In genomic region chr5:141630570-141631140, GRCh38 we compare ENCODE assay signal across 18 cellular contexts. TPM values are rescaled to one million over a fixed set of nuclear protein-coding genes. Genes with fewer than 3 reads are reported as not detected.
DNase-seq lines count a peak whose midpoint lies in the region; ATAC-seq, FAIRE-seq and TF ChIP-seq lines count a peak whose summit lies in the region.
"Had no signal": no experiment of that assay in that cellular context is flagged by ENCODE, and none has a peak within 500 bp of the region (broad histone marks: within the 10 kb centered on the region; RNA-seq: fewer than 3 reads in every experiment).

No MANE protein-coding gene starts in this region.

- H3K4me1 ChIP-seq in K562 (replicated peaks in 1 of 2; ENCODE audit: control insufficient read depth in 2 of 2, insufficient read depth in 2 of 2, low read length in 2 of 2) (peaks cover 11 to 25% of the 10 kb centered on the region in 2 experiments), liver (ENCODE audit: control insufficient read depth in 4 of 4, insufficient read depth in 4 of 4, low read length in 3 of 4) (peaks cover 2 to 15% (median 13%) of the 10 kb centered on the region in 4 donors)
- peaks cover 18% of the 10 kb centered on the region for H3K4me1 ChIP-seq in CD8-positive, alpha-beta memory T cell (ENCODE audit: insufficient read depth, low read length)

- no peak overlapping the region for H3K9ac ChIP-seq in K562 (ENCODE audit: insufficient read depth in 1 of 2, low read depth in 2 of 2, low read length in 2 of 2)
- H3K9ac ChIP-seq in liver (ENCODE audit: low read depth in 1 of 2, low read length in 2 of 2), result no peak overlapping the region
- H3K9ac ChIP-seq: GM23248 had no signal

- H3K4me3 Mint-ChIP-seq in T-helper 17 cell, result no peak overlapping the region
- H3K4me3 Mint-ChIP-seq in CD8-positive, alpha-beta memory T cell, result no peak overlapping the region
- H3K4me3 Mint-ChIP-seq: CD4-positive, alpha-beta memory T cell; H9 had no signal

- no TSS peak for BruUV-seq in K562 (replicated peaks; lab: Mats Ljungman, UMichigan)

- H3K27me3 ChIP-seq in K562 (ENCODE audit: control insufficient read depth in 2 of 2, insufficient read depth in 2 of 2, low read length in 2 of 2) (no peaks in the 10 kb centered on the region), liver (ENCODE audit: control insufficient read depth in 4 of 4, insufficient read depth in 4 of 4, low read length in 3 of 4) (no peaks in the 10 kb centered on the region)
- no peaks in the 10 kb centered on the region for H3K27me3 ChIP-seq in CD8-positive, alpha-beta memory T cell (ENCODE audit: insufficient read depth, low read length, poor library complexity, severe bottlenecking)

- CTCF ChIA-PET in K562 (lab: Yijun Ruan, JAX; ENCODE audit: low intra/inter-chr PET ratio), result no interaction called here
- CTCF ChIA-PET in CD8-positive, alpha-beta memory T cell (lab: Charles Lee), result interaction anchor here (0.6 to 4.1 kb wide), 7 partner anchors 8 to 1301 kb away, joined by 3 to 22 read pairs (median 4); partner anchors contain the start of gene DIAPH1

- H4K20me1 ChIP-seq in K562 (replicated peaks; ENCODE audit: control insufficient read depth, insufficient read depth, low read length), result no peaks in the 10 kb centered on the region

- intact Hi-C loops in K562 (cut with micrococcal nuclease), result no loop called here

- ATAC-seq in T-helper 17 cell, result no peak
- no peak for ATAC-seq in K562
- ATAC-seq: GM12878, HCT116 had no signal

- in situ Hi-C loops in K562 (cut with MboI), result no loop called here

- TF ChIP-seq RAD21 in K562 (CRISPR knock-in tag; conservative IDR thresholded peaks at IDR 0.05 in 1 of 2, IDR thresholded peaks at IDR 0.05 in 1 of 2), result no peak
- TF ChIP-seq RAD21 in liver (IDR thresholded peaks at IDR 0.05), result no peak

- TF ChIP-seq CTCF in K562 (IDR thresholded peaks at IDR 0.05 in 2 of 3, conservative IDR thresholded peaks at IDR 0.05 in 1 of 3; ENCODE audit: insufficient read depth in 2 of 3, low read depth in 1 of 3, low read length in 3 of 3), result no peak
- TF ChIP-seq CTCF in liver (IDR thresholded peaks at IDR 0.05; ENCODE audit: low read depth, low read length, missing input control), result no peak

- no peak overlapping the region for H3K27ac ChIP-seq in K562 (ENCODE audit: extremely low read depth, low read depth, low read length)
- H3K27ac ChIP-seq in liver (ENCODE audit: low read depth in 1 of 2, low read length in 2 of 2), result no peak overlapping the region
- H3K27ac ChIP-seq in CD8-positive, alpha-beta memory T cell (ENCODE audit: low read depth, low read length), result no peak overlapping the region
- H3K27ac ChIP-seq: GM23248 had no signal

- FAIRE-seq in K562 (lab: Jason Lieb, UNC), result peak; percentile 15
- FAIRE-seq: D721Med, GM12878, GM19239 had no signal

- no peaks in the 10 kb centered on the region for H3K9me1 ChIP-seq in K562 (ENCODE audit: control insufficient read depth, insufficient read depth, low read length)

- POLR2A ChIA-PET in K562 (lab: Yijun Ruan, JAX), result interaction anchor here (1.0 to 1.7 kb wide), 2 partner anchors 12 to 15 kb away, joined by 3 to 4 read pairs; partner anchors contain the start of gene DIAPH1
- POLR2A ChIA-PET in CD8-positive, alpha-beta memory T cell (lab: Charles Lee), result interaction anchor here (1.0 kb wide), 1 partner anchor 11 kb away, joined by 4 read pairs; no protein-coding TSS in a partner anchor

- H3K27ac Mint-ChIP-seq in T-helper 17 cell, result peak overlapping the region; percentile 19
- no peak overlapping the region for H3K27ac Mint-ChIP-seq in CD8-positive, alpha-beta memory T cell
- H3K27ac Mint-ChIP-seq: H9 had no signal

- 95% methylated on average over 5 of the region's 5 CpGs for WGBS in K562 (ENCODE audit: insufficient coverage, low coverage, missing lambda C conversion rate)
- WGBS in liver, result 96% methylated on average over 5 of the region's 5 CpGs

- peaks cover 61% of the 10 kb centered on the region for H3K79me2 ChIP-seq in K562 (ENCODE audit: control insufficient read depth, insufficient read depth, low read length)

- no peak overlapping the region for H2AFZ ChIP-seq in K562 (ENCODE audit: low read depth, low read length)
- H2AFZ ChIP-seq: GM23248 had no signal

- H3K36me3 Mint-ChIP-seq in T-helper 17 cell (ENCODE audit: low read depth), result peaks cover 13% of the 10 kb centered on the region
- H3K36me3 Mint-ChIP-seq in CD8-positive, alpha-beta memory T cell, result peaks cover 4 to 81% (median 20%) of the 10 kb centered on the region in 3 donors

- no peaks in the 10 kb centered on the region for H3K9me3 Mint-ChIP-seq in CD8-positive, alpha-beta memory T cell
- H3K9me3 Mint-ChIP-seq: CD4-positive, alpha-beta memory T cell; H9 had no signal

- peaks cover 26% of the 10 kb centered on the region for H3K4me1 Mint-ChIP-seq in T-helper 17 cell
- H3K4me1 Mint-ChIP-seq in CD8-positive, alpha-beta memory T cell, result peaks cover 24 to 45% (median 41%) of the 10 kb centered on the region in 3 donors

- DNase-seq in T-helper 17 cell (no peak), K562 (ENCODE audit: extremely low read depth in 1 of 4, low spot score in 3 of 4) (no peak), activated T-cell treated with anti-CD3 and anti-CD28 coated beads for 4 hours (no peak)
- no peak for DNase-seq in activated T-cell treated with anti-CD3 and anti-CD28 coated beads, Interleukin-2, amount 50 U/mL, for 48 hours
- DNase-seq in CD8-positive, alpha-beta memory T cell, result no peak
- DNase-seq: C1 segment of cervical spinal cord; CD4-positive, alpha-beta memory T cell; DMS 273 treated with DMSO at 0.1 percent for 48 hours; DMS79; EL; GDM1; GM23248; H9 had no signal

- no peak for TF ChIP-seq POLR2A in K562 (conservative IDR thresholded peaks at IDR 0.05)

- H3K4me3 ChIP-seq in K562 (no peak overlapping the region), liver (ENCODE audit: low read depth in 1 of 3, low read length in 3 of 3) (no peak overlapping the region)
- H3K4me3 ChIP-seq in CD8-positive, alpha-beta memory T cell (ENCODE audit: low read length), result no peak overlapping the region
- H3K4me3 ChIP-seq: GM12878, GM23248 had no signal

- no peak for TF ChIP-seq EP300 in K562 (IDR thresholded peaks at IDR 0.05; ENCODE audit: low read length)

- H3K36me3 ChIP-seq in K562 (ENCODE audit: control insufficient read depth, insufficient read depth, low read length) (peaks cover 91% of the 10 kb centered on the region), liver (ENCODE audit: control insufficient read depth in 4 of 4, insufficient read depth in 3 of 4, low read depth in 1 of 4, low read length in 3 of 4) (peaks cover 1 to 34% (median 29%) of the 10 kb centered on the region in 4 donors)
- peaks cover 39% of the 10 kb centered on the region for H3K36me3 ChIP-seq in CD8-positive, alpha-beta memory T cell (ENCODE audit: insufficient read depth, low read length)

- no peaks in the 10 kb centered on the region for H3K27me3 Mint-ChIP-seq in T-helper 17 cell
- H3K27me3 Mint-ChIP-seq in CD8-positive, alpha-beta memory T cell, result peaks cover 0 to 1% of the 10 kb centered on the region in 2 donors
- H3K27me3 Mint-ChIP-seq: CD4-positive, alpha-beta memory T cell had no signal

- no peaks in the 10 kb centered on the region for H3K9me3 ChIP-seq in T-helper 17 cell (ENCODE audit: control insufficient read depth, low read length, poor library complexity, severe bottlenecking)
- no peaks in the 10 kb centered on the region for H3K9me3 ChIP-seq in K562 (replicated peaks; ENCODE audit: control insufficient read depth, insufficient read depth, low read depth, low read length)
- H3K9me3 ChIP-seq in liver (ENCODE audit: control insufficient read depth in 4 of 4, low read length in 3 of 4), result no peaks in the 10 kb centered on the region
- no peaks in the 10 kb centered on the region for H3K9me3 ChIP-seq in CD8-positive, alpha-beta memory T cell (ENCODE audit: low read length)

- no peak overlapping the region for H3K4me2 ChIP-seq in K562 (ENCODE audit: insufficient read depth, low read length)

RNA-seq across cellular contexts. Expression of gene HDAC3, which starts 6.0 kb away (rescaled TPM):
- total RNA-seq in T-helper 17 cell (10 to 100 TPM; 67.7 to 79.2 TPM), K562 (2014; rRNA removed) (111 and 160 TPM in 2 replicates), K562 (2014; rRNA removed; fragmentation: Illumina TruSeq; extraction: Trizol) (118 and 129 TPM in 2 replicates), K562 (2015; rRNA removed; fragmentation: Illumina TruSeq; extraction: Trizol) (116 and 130 TPM in 2 replicates), K562 (2021) (114 and 119 TPM in 2 replicates), liver (10 to 100 TPM; 42.3 to 45.3 TPM)
- 380 and 433 TPM in 2 replicates for total RNA-seq in K562 (2011; cell fraction: chromatin; rRNA removed; ENCODE audit: low replicate concordance)
- 249 and 274 TPM in 2 replicates for total RNA-seq in K562 (2011; cell fraction: nucleolus; rRNA removed)
- 332 and 388 TPM in 2 replicates for total RNA-seq in K562 (2011; cell fraction: nucleoplasm; rRNA removed)
- polyA plus RNA-seq in K562 (2011; rRNA removed) (190 and 191 TPM in 2 replicates), K562 (2014; fragmentation: Illumina TruSeq; extraction: Trizol) (144 and 153 TPM in 2 replicates), K562 (2014; fragmentation: Nextera tagmentation; extraction: Ambion mirVana) (100 to 1,000 TPM in 1 of 2 experiments, 10 to 100 TPM in 1; 89.7 to 107 TPM), K562 (2014; rRNA removed) (120 and 137 TPM in 2 replicates), liver (10 to 100 TPM; 20.1 to 28.0 TPM)
- 207 and 230 TPM in 2 replicates for polyA plus RNA-seq in K562 (2011; cell fraction: cytosol; rRNA removed)
- 365 and 426 TPM in 2 replicates for polyA plus RNA-seq in K562 (2011; cell fraction: nucleus; rRNA removed)
- polyA plus RNA-seq in K562 (2012), result 77.6 and 93.4 TPM in 2 replicates
- polyA minus RNA-seq in K562 (2011; rRNA and poly(A)+ RNA removed), result 136 and 147 TPM in 2 replicates
- polyA minus RNA-seq in K562 (2011; cell fraction: cytosol; rRNA and poly(A)+ RNA removed), result 73.0 and 87.2 TPM in 2 replicates
- 80.6 and 114 TPM in 2 replicates for polyA minus RNA-seq in K562 (2011; cell fraction: nucleus; rRNA and poly(A)+ RNA removed)
- 10 to 100 TPM; 74.8 to 78.6 TPM for total RNA-seq in CD8-positive, alpha-beta memory T cell
- 92.8 TPM for polyA plus RNA-seq in CD8-positive, alpha-beta memory T cell

RNA-seq across cellular contexts. Expression of gene RELL2, which starts 6.1 kb away (rescaled TPM):
- total RNA-seq in T-helper 17 cell, result 10 to 100 TPM; 17.2 to 17.8 TPM
- total RNA-seq in K562 (2011; cell fraction: chromatin; rRNA removed; ENCODE audit: low replicate concordance), result 14.3 and 44.8 TPM in 2 replicates
- total RNA-seq in K562 (2011; cell fraction: nucleolus; rRNA removed), result 46.6 and 54.9 TPM in 2 replicates
- 22.9 and 26.5 TPM in 2 replicates for total RNA-seq in K562 (2011; cell fraction: nucleoplasm; rRNA removed)
- 30.7 and 35.5 TPM in 2 replicates for total RNA-seq in K562 (2014; rRNA removed)
- total RNA-seq in K562 (2014; rRNA removed; fragmentation: Illumina TruSeq; extraction: Trizol), result 5.0 and 7.0 TPM in 2 replicates
- total RNA-seq in K562 (2015; rRNA removed; fragmentation: Illumina TruSeq; extraction: Trizol), result 14.1 and 14.3 TPM in 2 replicates
- 22.9 and 23.3 TPM in 2 replicates for total RNA-seq in K562 (2021)
- 17.4 and 17.9 TPM in 2 replicates for polyA plus RNA-seq in K562 (2011; rRNA removed)
- 15.7 and 32.1 TPM in 2 replicates for polyA plus RNA-seq in K562 (2011; cell fraction: cytosol; rRNA removed)
- 65.3 and 140 TPM in 2 replicates for polyA plus RNA-seq in K562 (2011; cell fraction: nucleus; rRNA removed)
- polyA plus RNA-seq in K562 (2012), result 4.8 and 10.5 TPM in 2 replicates
- polyA plus RNA-seq in K562 (2014; fragmentation: Illumina TruSeq; extraction: Trizol), result 13.3 and 19.8 TPM in 2 replicates
- polyA plus RNA-seq in K562 (2014; fragmentation: Nextera tagmentation; extraction: Ambion mirVana), result under 1 TPM; 0.06 to 0.76 TPM
- polyA plus RNA-seq in K562 (2014; rRNA removed), result 33.8 and 36.0 TPM in 2 replicates
- 6.0 and 11.9 TPM in 2 replicates for polyA minus RNA-seq in K562 (2011; rRNA and poly(A)+ RNA removed)
- 7.4 and 8.4 TPM in 2 replicates for polyA minus RNA-seq in K562 (2011; cell fraction: cytosol; rRNA and poly(A)+ RNA removed)
- 18.0 and 23.8 TPM in 2 replicates for polyA minus RNA-seq in K562 (2011; cell fraction: nucleus; rRNA and poly(A)+ RNA removed)
- total RNA-seq in liver, result 1 to 10 TPM in 1 of 2 donors, under 1 TPM in 1; 0.47 to 1.3 TPM
- polyA plus RNA-seq in liver, result 1 to 10 TPM in 1 of 2 donors, under 1 TPM in 1; 0.61 to 1.2 TPM
- total RNA-seq in CD8-positive, alpha-beta memory T cell, result 10 to 100 TPM; 24.8 to 26.2 TPM
- 3.7 TPM for polyA plus RNA-seq in CD8-positive, alpha-beta memory T cell

RNA-seq across cellular contexts. Expression of gene DIAPH1, which starts 11.9 kb away (rescaled TPM):
- total RNA-seq in T-helper 17 cell, result 100 to 1,000 TPM; 256 to 327 TPM
- 295 and 514 TPM in 2 replicates for total RNA-seq in K562 (2011; cell fraction: chromatin; rRNA removed; ENCODE audit: low replicate concordance)
- 151 and 162 TPM in 2 replicates for total RNA-seq in K562 (2011; cell fraction: nucleolus; rRNA removed)
- total RNA-seq in K562 (2011; cell fraction: nucleoplasm; rRNA removed), result 271 and 317 TPM in 2 replicates
- total RNA-seq in K562 (2014; rRNA removed), result 90.1 and 91.4 TPM in 2 replicates
- 73.7 and 84.9 TPM in 2 replicates for total RNA-seq in K562 (2014; rRNA removed; fragmentation: Illumina TruSeq; extraction: Trizol)
- total RNA-seq in K562 (2015; rRNA removed; fragmentation: Illumina TruSeq; extraction: Trizol), result 60.8 and 68.0 TPM in 2 replicates
- total RNA-seq in K562 (2021), result 268 and 328 TPM in 2 replicates
- polyA plus RNA-seq in K562 (2011; rRNA removed), result 146 and 159 TPM in 2 replicates
- polyA plus RNA-seq in K562 (2011; cell fraction: cytosol; rRNA removed), result 137 TPM in 2 replicates
- 325 and 501 TPM in 2 replicates for polyA plus RNA-seq in K562 (2011; cell fraction: nucleus; rRNA removed)
- polyA plus RNA-seq in K562 (2012), result 172 and 199 TPM in 2 replicates
- 261 and 291 TPM in 2 replicates for polyA plus RNA-seq in K562 (2014; fragmentation: Illumina TruSeq; extraction: Trizol)
- 10 to 100 TPM; 75.8 to 97.8 TPM for polyA plus RNA-seq in K562 (2014; fragmentation: Nextera tagmentation; extraction: Ambion mirVana)
- 131 and 168 TPM in 2 replicates for polyA plus RNA-seq in K562 (2014; rRNA removed)
- polyA minus RNA-seq in K562 (2011; rRNA and poly(A)+ RNA removed), result 279 and 286 TPM in 2 replicates
- polyA minus RNA-seq in K562 (2011; cell fraction: cytosol; rRNA and poly(A)+ RNA removed), result 184 and 249 TPM in 2 replicates
- polyA minus RNA-seq in K562 (2011; cell fraction: nucleus; rRNA and poly(A)+ RNA removed), result 108 and 288 TPM in 2 replicates
- 10 to 100 TPM; 51.5 to 73.9 TPM for total RNA-seq in liver
- polyA plus RNA-seq in liver, result 10 to 100 TPM; 67.8 to 74.7 TPM
- total RNA-seq in CD8-positive, alpha-beta memory T cell, result 100 to 1,000 TPM; 212 to 217 TPM
- polyA plus RNA-seq in CD8-positive, alpha-beta memory T cell, result 151 TPM

RNA-seq across cellular contexts. Expression of gene FCHSD1, which starts 20.6 kb away (rescaled TPM):
- total RNA-seq in T-helper 17 cell (10 to 100 TPM; 77.6 to 82.2 TPM), K562 (2014; rRNA removed) (19.2 and 20.6 TPM in 2 replicates), K562 (2014; rRNA removed; fragmentation: Illumina TruSeq; extraction: Trizol) (7.0 and 7.9 TPM in 2 replicates), K562 (2015; rRNA removed; fragmentation: Illumina TruSeq; extraction: Trizol) (12.9 and 13.7 TPM in 2 replicates), K562 (2021) (19.2 and 26.5 TPM in 2 replicates), liver (1 to 10 TPM; 2.4 to 6.4 TPM)
- 160 and 307 TPM in 2 replicates for total RNA-seq in K562 (2011; cell fraction: chromatin; rRNA removed; ENCODE audit: low replicate concordance)
- total RNA-seq in K562 (2011; cell fraction: nucleolus; rRNA removed), result 128 and 139 TPM in 2 replicates
- 143 and 150 TPM in 2 replicates for total RNA-seq in K562 (2011; cell fraction: nucleoplasm; rRNA removed)
- polyA plus RNA-seq in K562 (2011; rRNA removed) (24.8 and 36.2 TPM in 2 replicates), K562 (2014; fragmentation: Illumina TruSeq; extraction: Trizol) (13.6 and 20.6 TPM in 2 replicates), K562 (2014; fragmentation: Nextera tagmentation; extraction: Ambion mirVana) (under 1 TPM; 0.35 to 0.84 TPM), K562 (2014; rRNA removed) (28.6 and 37.5 TPM in 2 replicates), liver (1 to 10 TPM; 1.3 to 2.1 TPM)
- 11.3 and 18.8 TPM in 2 replicates for polyA plus RNA-seq in K562 (2011; cell fraction: cytosol; rRNA removed)
- 300 and 346 TPM in 2 replicates for polyA plus RNA-seq in K562 (2011; cell fraction: nucleus; rRNA removed)
- 16.4 and 35.9 TPM in 2 replicates for polyA plus RNA-seq in K562 (2012)
- polyA minus RNA-seq in K562 (2011; rRNA and poly(A)+ RNA removed), result 7.8 and 12.4 TPM in 2 replicates
- polyA minus RNA-seq in K562 (2011; cell fraction: cytosol; rRNA and poly(A)+ RNA removed), result 12.8 and 13.1 TPM in 2 replicates
- polyA minus RNA-seq in K562 (2011; cell fraction: nucleus; rRNA and poly(A)+ RNA removed), result 43.8 and 62.2 TPM in 2 replicates
- total RNA-seq in CD8-positive, alpha-beta memory T cell, result 10 to 100 TPM; 31.1 to 33.7 TPM
- 14.6 TPM for polyA plus RNA-seq in CD8-positive, alpha-beta memory T cell

RNA-seq across cellular contexts. Expression of gene ARAP3, which starts 51.4 kb away (rescaled TPM):
- total RNA-seq in T-helper 17 cell, result 1 to 10 TPM; 1.3 to 3.2 TPM
- 9.6 and 29.6 TPM in 2 replicates for total RNA-seq in K562 (2011; cell fraction: chromatin; rRNA removed; ENCODE audit: low replicate concordance)
- 10.7 and 13.7 TPM in 2 replicates for total RNA-seq in K562 (2011; cell fraction: nucleolus; rRNA removed)
- 8.9 and 9.9 TPM in 2 replicates for total RNA-seq in K562 (2011; cell fraction: nucleoplasm; rRNA removed)
- total RNA-seq in K562 (2014; rRNA removed), result 6.4 and 8.6 TPM in 2 replicates
- 5.1 and 5.2 TPM in 2 replicates for total RNA-seq in K562 (2014; rRNA removed; fragmentation: Illumina TruSeq; extraction: Trizol)
- total RNA-seq in K562 (2015; rRNA removed; fragmentation: Illumina TruSeq; extraction: Trizol), result 7.1 and 7.5 TPM in 2 replicates
- 23.3 and 25.7 TPM in 2 replicates for total RNA-seq in K562 (2021)
- polyA plus RNA-seq in K562 (2011; rRNA removed), result 6.1 and 7.0 TPM in 2 replicates
- 5.5 and 7.0 TPM in 2 replicates for polyA plus RNA-seq in K562 (2011; cell fraction: cytosol; rRNA removed)
- polyA plus RNA-seq in K562 (2011; cell fraction: nucleus; rRNA removed), result 37.6 and 59.0 TPM in 2 replicates
- polyA plus RNA-seq in K562 (2012), result 13.9 and 21.4 TPM in 2 replicates
- polyA plus RNA-seq in K562 (2014; fragmentation: Illumina TruSeq; extraction: Trizol), result 16.6 and 16.8 TPM in 2 replicates
- polyA plus RNA-seq in K562 (2014; fragmentation: Nextera tagmentation; extraction: Ambion mirVana), result 1 to 10 TPM in 1 of 2 experiments, under 1 TPM in 1; 0.83 to 1.4 TPM
- polyA plus RNA-seq in K562 (2014; rRNA removed), result 14.8 and 16.7 TPM in 2 replicates
- 4.6 and 5.1 TPM in 2 replicates for polyA minus RNA-seq in K562 (2011; rRNA and poly(A)+ RNA removed)
- 7.0 and 8.1 TPM in 2 replicates for polyA minus RNA-seq in K562 (2011; cell fraction: cytosol; rRNA and poly(A)+ RNA removed)
- 9.8 and 11.7 TPM in 2 replicates for polyA minus RNA-seq in K562 (2011; cell fraction: nucleus; rRNA and poly(A)+ RNA removed)
- total RNA-seq in liver, result 1 to 10 TPM; 1.9 to 4.7 TPM
- 1 to 10 TPM; 1.6 to 2.3 TPM for polyA plus RNA-seq in liver
- total RNA-seq in CD8-positive, alpha-beta memory T cell, result 1 to 10 TPM; 6.9 to 7.9 TPM
- 0.20 TPM for polyA plus RNA-seq in CD8-positive, alpha-beta memory T cell
